1 cellular context compared by ENCODE assay signal in genomic region chr14:75068294-75069020, GRCh38.
A peak's percentile ranks its signal among the peaks of the same experiment; 100 is the strongest.
TF ChIP-seq lines count a peak whose summit lies in the region.

No MANE protein-coding gene starts in this region.

TF ChIP-seq in K562, 482 proteins besides CTCF, POLR2A, EP300 and RAD21 (continued from another document):
- TF ChIP-seq ZBTB40 (IDR thresholded peaks at IDR 0.05) = 0 out of 2 replicates have a peak, but pooled peaks have one; percentile 43
- no peak for TF ChIP-seq ZBTB40 (CRISPR knock-in tag; IDR thresholded peaks at IDR 0.05)
- TF ChIP-seq MAFG (tag; conservative IDR thresholded peaks at IDR 0.05) = no peak
- TF ChIP-seq ZNF766 (CRISPR knock-in tag; conservative IDR thresholded peaks at IDR 0.05) = no peak
- no peak for TF ChIP-seq CBX5 (IDR thresholded peaks at IDR 0.05; ENCODE audit: borderline replicate concordance, low read depth)
- TF ChIP-seq MLLT1 (IDR thresholded peaks at IDR 0.05) = peak; percentile 21 to 85; a peak in 1 of 4 replicates
TF ChIP-seq in K562: peak in this region for 26.
